11 cellular contexts compared by ENCODE assay signal in genomic region chr14:87171161-87171560, GRCh38.
"Had no signal": no experiment of that assay in that cellular context is flagged by ENCODE, and none has a peak within 500 bp of the region (broad histone marks: within the 10 kb centered on the region; RNA-seq: fewer than 3 reads in every experiment).

No MANE protein-coding gene starts in this region.

- H3K4me1 ChIP-seq: HAP-1 had no signal

- H3K27ac Mint-ChIP-seq: HFFc6, IgD-negative memory B cell had no signal

- H3K4me3 ChIP-seq: GM23248, HAP-1 had no signal

- DNase-seq: GM23248, GOT3, H7, HFFc6, KBM-7 had no signal

- H3K9me3 ChIP-seq: HAP-1 had no signal

- H2AFZ ChIP-seq: GM23248 had no signal

- H3K9ac ChIP-seq: GM23248, KMS-11 had no signal

- H3K4me2 ChIP-seq: KMS-11 had no signal

- H3K36me3 ChIP-seq: HAP-1 had no signal

- H3K4me3 Mint-ChIP-seq: HFFc6, IgD-negative memory B cell had no signal

- H3K27ac ChIP-seq: GM23248, HL-60, KMS-11 had no signal

- ATAC-seq: HCT116, HepG2 had no signal

- H3K4me1 Mint-ChIP-seq: IgD-negative memory B cell had no signal

- H3K27me3 Mint-ChIP-seq: IgD-negative memory B cell had no signal
